10 cellular contexts compared by ENCODE assay signal in genomic region chr4:87529187-87529586, GRCh38. TPM values are rescaled to one million over a fixed set of nuclear protein-coding genes. Genes with fewer than 3 reads are reported as not detected.
DNase-seq lines count a peak whose midpoint lies in the region; ATAC-seq, FAIRE-seq and TF ChIP-seq lines count a peak whose summit lies in the region.
"Had no signal": no experiment of that assay in that cellular context is flagged by ENCODE, and none has a peak within 500 bp of the region (broad histone marks: within the 10 kb centered on the region; RNA-seq: fewer than 3 reads in every experiment).

A gene with protein sequence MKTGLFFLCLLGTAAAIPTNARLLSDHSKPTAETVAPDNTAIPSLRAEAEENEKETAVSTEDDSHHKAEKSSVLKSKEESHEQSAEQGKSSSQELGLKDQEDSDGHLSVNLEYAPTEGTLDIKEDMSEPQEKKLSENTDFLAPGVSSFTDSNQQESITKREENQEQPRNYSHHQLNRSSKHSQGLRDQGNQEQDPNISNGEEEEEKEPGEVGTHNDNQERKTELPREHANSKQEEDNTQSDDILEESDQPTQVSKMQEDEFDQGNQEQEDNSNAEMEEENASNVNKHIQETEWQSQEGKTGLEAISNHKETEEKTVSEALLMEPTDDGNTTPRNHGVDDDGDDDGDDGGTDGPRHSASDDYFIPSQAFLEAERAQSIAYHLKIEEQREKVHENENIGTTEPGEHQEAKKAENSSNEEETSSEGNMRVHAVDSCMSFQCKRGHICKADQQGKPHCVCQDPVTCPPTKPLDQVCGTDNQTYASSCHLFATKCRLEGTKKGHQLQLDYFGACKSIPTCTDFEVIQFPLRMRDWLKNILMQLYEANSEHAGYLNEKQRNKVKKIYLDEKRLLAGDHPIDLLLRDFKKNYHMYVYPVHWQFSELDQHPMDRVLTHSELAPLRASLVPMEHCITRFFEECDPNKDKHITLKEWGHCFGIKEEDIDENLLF (minus strand): TSS chr4:87529376. CDS start chr4:87499574, 29,802 bp downstream.

- peak; percentile 63 for FAIRE-seq in GM12892 (lab: Jason Lieb, UNC)

- H3K27ac ChIP-seq in duodenal mucosa (ENCODE audit: low read depth, low read length) = peak within 1 kb of the TSS; percentile 48
- H3K27ac ChIP-seq in left lung = peak within 1 kb of the TSS; percentile 73 to 89
- H3K27ac ChIP-seq: cardiac muscle cell had no signal

- intact Hi-C loops in left lung (cut with DNase I) (no loop called here), sciatic nerve (cut with DNase I) (no loop called here)

- H3K36me3 ChIP-seq in duodenal mucosa (ENCODE audit: control insufficient read depth in 1 of 2, insufficient read depth in 2 of 2, low read length in 2 of 2) = no peaks in the 10 kb centered on the region
- H3K36me3 ChIP-seq in left lung = no peaks in the 10 kb centered on the region
- H3K36me3 ChIP-seq: cardiac muscle cell had no signal

- TF ChIP-seq CTCF in left lung (IDR thresholded peaks at IDR 0.05) = no peak

- no peak for TF ChIP-seq POLR2A in GM12892 (IDR thresholded peaks at IDR 0.05; ENCODE audit: low read depth, low read length)

- H3K4me3 ChIP-seq in duodenal mucosa (ENCODE audit: low read depth in 1 of 2, low read length in 2 of 2) (peak within 1 kb of the TSS; percentile 45 to 48), left lung (peak within 1 kb of the TSS; percentile 30 to 36)
- H3K4me3 ChIP-seq: cardiac muscle cell had no signal

- H3K27me3 ChIP-seq in duodenal mucosa (ENCODE audit: control insufficient read depth in 1 of 2, insufficient read depth in 2 of 2, low read length in 2 of 2) (no peaks in the 10 kb centered on the region), left lung (no peaks in the 10 kb centered on the region)
- H3K27me3 ChIP-seq: cardiac muscle cell had no signal

- no peak for DNase-seq in GM12892 (ENCODE audit: insufficient read length)
- no peak for DNase-seq in left lung
- no peak for DNase-seq in sciatic nerve (ENCODE audit: low spot score)
- no peak for DNase-seq in islet precursor cell
- DNase-seq in NCI-H2107 (lab: John Stamatoyannopoulos, UW) = no peak
- DNase-seq: stimulated activated CD4-positive, alpha-beta T cell treated with anti-CD3 and anti-CD28 coated beads, Interleukin-2, amount 100 ng/mL, for 24 hours had no signal

- ATAC-seq in left lung (peak; percentile 53), sciatic nerve (peak; percentile 42), HG02973 (IDR thresholded peaks at IDR 0.05; ENCODE audit: unreplicated experiment) (no peak), GM19395 (IDR thresholded peaks at IDR 0.05; ENCODE audit: unreplicated experiment) (no peak)

- H3K9me3 ChIP-seq in duodenal mucosa (ENCODE audit: control insufficient read depth in 1 of 2, low read length in 2 of 2) (peaks cover 4 to 8% of the 10 kb centered on the region in 2 donors), left lung (peaks cover 0 to 9% of the 10 kb centered on the region in 2 donors)

- H3K9ac ChIP-seq in duodenal mucosa (ENCODE audit: low read depth in 1 of 2, low read length in 2 of 2) = peak within 1 kb of the TSS; percentile 46 to 52

- H3K4me1 ChIP-seq in duodenal mucosa (ENCODE audit: control insufficient read depth in 1 of 2, insufficient read depth in 2 of 2, low read length in 2 of 2) (no peaks in the 10 kb centered on the region), left lung (peaks cover 4 to 8% of the 10 kb centered on the region in 2 donors)

RNA-seq across cellular contexts. Expression of the gene that starts here (rescaled TPM):
- not detected for polyA plus RNA-seq in GM12892 (2012; ENCODE audit: missing spikeins)
- 100 to 1,000 TPM; 241 to 296 TPM for total RNA-seq in left lung
- total RNA-seq in sciatic nerve = 441 TPM
- total RNA-seq: cardiac muscle cell had no signal
- polyA plus RNA-seq: cardiac muscle cell had no signal

Comparison
In these comparisons a context has a peak if more than half of its experiments do, and no peak if none do; other contexts are left out.
1. ATAC-seq: peak in left lung (single experiment) and sciatic nerve (single experiment); none in HG02973 (single experiment) and GM19395 (single experiment).